In the genomic region with DNA sequence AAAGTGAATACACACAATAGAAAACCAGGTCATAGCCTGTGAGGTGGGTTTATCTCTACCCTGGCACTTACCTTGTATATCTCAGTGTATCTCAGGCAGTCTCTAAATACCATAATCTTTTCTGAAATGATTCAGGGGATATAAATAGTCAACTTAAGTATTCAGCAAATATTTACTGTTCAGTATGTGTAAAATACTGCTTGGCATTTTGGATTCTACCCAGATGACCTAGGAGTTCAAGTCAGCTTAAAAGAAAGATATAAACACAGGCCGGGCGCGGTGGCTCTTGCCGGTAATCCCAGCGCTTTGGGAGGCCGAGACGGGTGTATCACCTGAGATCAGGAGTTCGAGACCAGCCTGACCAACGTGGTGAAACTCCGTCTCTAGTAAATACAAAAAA, we compare ENCODE assay signal across 14 cellular contexts. TPM values are rescaled to one million over a fixed set of nuclear protein-coding genes. Genes with fewer than 3 reads are reported as not detected.
A peak's percentile ranks its signal among the peaks of the same experiment; 100 is the strongest.
DNase-seq lines count a peak whose midpoint lies in the region; ATAC-seq and TF ChIP-seq lines count a peak whose summit lies in the region.
"Had no signal": no experiment of that assay in that cellular context is flagged by ENCODE, and none has a peak within 500 bp of the region (broad histone marks: within the 10 kb centered on the region; RNA-seq: fewer than 3 reads in every experiment).

No MANE protein-coding gene starts in this region.

- no peak overlapping the region for H3K9ac ChIP-seq in stomach smooth muscle (ENCODE audit: low read length in 2 of 2)
- H3K9ac ChIP-seq: BLaER1 treated with 17β-estradiol and CSF1 and Interleukin-3, amounts not matched to agents 10 nM and 100 nM had no signal

- POLR2A ChIA-PET in PC-9 (lab: Charles Lee; ENCODE audit: unreplicated experiment): no interaction called here
- POLR2A ChIA-PET in activated CD8-positive, alpha-beta T cell treated with anti-CD3 and anti-CD28 coated beads for 36 hours (lab: Charles Lee): interaction anchor here (0.7 to 1.9 kb wide), 2 partner anchors 9 to 12 kb away, joined by 3 to 4 read pairs; no protein-coding TSS in a partner anchor

- CTCF ChIA-PET in PC-9 (lab: Charles Lee): no interaction called here
- CTCF ChIA-PET in activated CD8-positive, alpha-beta T cell treated with anti-CD3 and anti-CD28 coated beads for 36 hours (lab: Charles Lee): interaction anchor here (2.1 to 3.5 kb wide), 2 partner anchors 9 to 97 kb away, joined by 5 to 20 read pairs; no protein-coding TSS in a partner anchor

- peaks cover 35% of the 10 kb centered on the region for H3K4me1 Mint-ChIP-seq in activated CD8-positive, alpha-beta T cell treated with anti-CD3 and anti-CD28 coated beads for 36 hours (ENCODE audit: low read depth)

- H3K27ac ChIP-seq in PC-9: peak overlapping the region; percentile 17
- peak overlapping the region; percentile 31 for H3K27ac ChIP-seq in stomach smooth muscle (ENCODE audit: low read length)
- H3K27ac ChIP-seq: BLaER1 treated with 17β-estradiol and CSF1 and Interleukin-3, amounts not matched to agents 10 nM and 100 nM; colonic mucosa had no signal

- H2AFZ ChIP-seq in PC-9: no peak overlapping the region

- no peaks in the 10 kb centered on the region for H3K36me3 Mint-ChIP-seq in activated CD8-positive, alpha-beta T cell treated with anti-CD3 and anti-CD28 coated beads for 36 hours (ENCODE audit: low read depth)
- H3K36me3 Mint-ChIP-seq: activated CD4-positive, alpha-beta memory T cell treated with anti-CD3 and anti-CD28 coated beads for 36 hours had no signal

- no peaks in the 10 kb centered on the region for H3K9me3 Mint-ChIP-seq in activated CD8-positive, alpha-beta T cell treated with anti-CD3 and anti-CD28 coated beads for 36 hours

- H3K79me2 ChIP-seq in PC-9 (ENCODE audit: low read depth): peaks cover 21% of the 10 kb centered on the region

- no peaks in the 10 kb centered on the region for H3K9me2 ChIP-seq in PC-9 (ENCODE audit: insufficient read depth)

- H3K4me1 ChIP-seq in PC-9 (replicated peaks; ENCODE audit: insufficient read depth) (peaks cover 62% of the 10 kb centered on the region), stomach smooth muscle (ENCODE audit: control insufficient read depth, insufficient read depth, low read length) (peaks cover 22% of the 10 kb centered on the region)
- H3K4me1 ChIP-seq: colonic mucosa had no signal

- peak overlapping the region; percentile 2 for H3K4me2 ChIP-seq in PC-9

- peaks cover 7% of the 10 kb centered on the region for H3K27me3 Mint-ChIP-seq in activated CD8-positive, alpha-beta T cell treated with anti-CD3 and anti-CD28 coated beads for 36 hours

- TF ChIP-seq CTCF in PC-9 (conservative IDR thresholded peaks at IDR 0.05): no peak
- no peak for TF ChIP-seq CTCF in fibroblast of villous mesenchyme (IDR thresholded peaks at IDR 0.05; ENCODE audit: insufficient read depth, low read depth, low read length)
- TF ChIP-seq CTCF in activated CD8-positive, alpha-beta T cell treated with anti-CD3 and anti-CD28 coated beads for 36 hours (IDR thresholded peaks at IDR 0.05): no peak

- H3K9me3 ChIP-seq in PC-9 (ENCODE audit: insufficient read depth, low read depth) (no peaks in the 10 kb centered on the region), stomach smooth muscle (ENCODE audit: control insufficient read depth in 2 of 2, low read length in 2 of 2) (no peaks in the 10 kb centered on the region)
- H3K9me3 ChIP-seq: colonic mucosa had no signal

- DNase-seq in HCEC 1CT (peak; percentile 74), PC-9 (peak in 1 of 2 experiments; percentile 84), fibroblast of villous mesenchyme (ENCODE audit: low read depth) (peak; percentile 91), foreskin melanocyte (no peak), GDM1 (lab: John Stamatoyannopoulos, UW) (no peak)
- DNase-seq in activated CD8-positive, alpha-beta T cell treated with anti-CD3 and anti-CD28 coated beads for 36 hours: no peak
- DNase-seq: DMS79 treated with DMSO at 0.1 percent for 48 hours; KG1; NCI-H1417 treated with DMSO at 0.1 percent for 48 hours; stimulated activated naive CD4-positive, alpha-beta T cell had no signal

- H3K36me3 ChIP-seq in PC-9 (ENCODE audit: low read depth) (peaks cover 29% of the 10 kb centered on the region; the same call in 1 of the 2 replicates), stomach smooth muscle (ENCODE audit: control insufficient read depth in 2 of 2, insufficient read depth in 2 of 2, low read length in 2 of 2) (no peaks in the 10 kb centered on the region)
- H3K36me3 ChIP-seq: BLaER1 treated with 17β-estradiol and CSF1 and Interleukin-3, amounts not matched to agents 10 nM and 100 nM; colonic mucosa had no signal

- H3K27me3 ChIP-seq in PC-9 (ENCODE audit: insufficient read depth, low read depth): no peaks in the 10 kb centered on the region
- H3K27me3 ChIP-seq in stomach smooth muscle (ENCODE audit: control insufficient read depth in 1 of 2, insufficient read depth in 2 of 2, low read length in 2 of 2): no peaks in the 10 kb centered on the region
- H3K27me3 ChIP-seq: BLaER1 treated with 17β-estradiol and CSF1 and Interleukin-3, amounts not matched to agents 10 nM and 100 nM; colonic mucosa had no signal

- H3K4me3 Mint-ChIP-seq in activated CD8-positive, alpha-beta T cell treated with anti-CD3 and anti-CD28 coated beads for 36 hours: no peak overlapping the region

- intact Hi-C loops in PC-9 (cut with micrococcal nuclease; ENCODE audit: unreplicated experiment): no loop called here
- intact Hi-C loops in activated CD8-positive, alpha-beta T cell treated with anti-CD3 and anti-CD28 coated beads for 36 hours (cut with micrococcal nuclease): no loop called here

- BruUV-seq in PC-9 (replicated peaks; lab: Mats Ljungman, UMichigan): no TSS peak

- H3K4me3 ChIP-seq in PC-9: no peak overlapping the region
- H3K4me3 ChIP-seq in fibroblast of villous mesenchyme (ENCODE audit: low read depth, low read length): no peak overlapping the region
- no peak overlapping the region for H3K4me3 ChIP-seq in stomach smooth muscle (ENCODE audit: low read length in 2 of 2)
- H3K4me3 ChIP-seq: BLaER1 treated with 17β-estradiol and CSF1 and Interleukin-3, amounts not matched to agents 10 nM and 100 nM; colonic mucosa had no signal

- no peak overlapping the region for H3K27ac Mint-ChIP-seq in activated CD8-positive, alpha-beta T cell treated with anti-CD3 and anti-CD28 coated beads for 36 hours

- no peaks in the 10 kb centered on the region for H4K20me1 ChIP-seq in PC-9 (ENCODE audit: insufficient read depth)

- no peak for ATAC-seq in activated CD8-positive, alpha-beta T cell treated with anti-CD3 and anti-CD28 coated beads for 36 hours

- H3F3A ChIP-seq in PC-9 (ENCODE audit: insufficient read depth, low read depth): peaks cover 57% of the 10 kb centered on the region

RNA-seq across cellular contexts. Expression of a gene that starts 23.8 kb away (rescaled TPM):
- total RNA-seq in PC-9 (2021) (8.6 and 10.6 TPM in 2 replicates), fibroblast of villous mesenchyme (0.64 and 1.7 TPM in 2 replicates)
- total RNA-seq in activated CD8-positive, alpha-beta T cell treated with anti-CD3 and anti-CD28 coated beads for 36 hours: under 1 TPM; 0.20 to 0.25 TPM

Comparison
In these comparisons a context has a peak if more than half of its experiments do, and no peak if none do; other contexts are left out.
1. DNase-seq: peak in HCEC 1CT (single experiment) and fibroblast of villous mesenchyme (single experiment); none in foreskin melanocyte (single experiment), GDM1 (single experiment) and activated CD8-positive, alpha-beta T cell treated with anti-CD3 and anti-CD28 coated beads for 36 hours (single experiment).